Comparison of ENCODE assay signal across 1 cellular context in genomic region chr3:66477846-66478245, GRCh38.
TF ChIP-seq lines count a peak whose summit lies in the region.

No MANE protein-coding gene starts in this region.

TF ChIP-seq in H1, 55 proteins besides CTCF, POLR2A, EP300 and RAD21:
- TF ChIP-seq NRF1 (IDR thresholded peaks at IDR 0.05; ENCODE audit: low read depth, low read length), result no peak
- TF ChIP-seq TBP (IDR thresholded peaks at IDR 0.05; ENCODE audit: low read depth, low read length), result no peak
- TF ChIP-seq RNF2 (IDR thresholded peaks at IDR 0.05; ENCODE audit: borderline replicate concordance, low read depth, low read length, missing control alignments, poor library complexity, severe bottlenecking), result no peak
- no peak for TF ChIP-seq JUN (IDR thresholded peaks at IDR 0.05; ENCODE audit: low read depth, low read length)
- no peak for TF ChIP-seq CHD2 (IDR thresholded peaks at IDR 0.05; ENCODE audit: low read length)
- TF ChIP-seq SP4 (IDR thresholded peaks at IDR 0.05; ENCODE audit: low read length), result no peak
- TF ChIP-seq SRF (IDR thresholded peaks at IDR 0.05; ENCODE audit: low read depth, low read length), result no peak
- TF ChIP-seq TEAD4 (IDR thresholded peaks at IDR 0.05; ENCODE audit: low read depth, low read length), result no peak
- TF ChIP-seq YY1 (IDR thresholded peaks at IDR 0.05; ENCODE audit: low read depth, low read length), result no peak
- no peak for TF ChIP-seq HDAC6 (IDR thresholded peaks at IDR 0.05; ENCODE audit: low read depth, low read length)
- TF ChIP-seq MAFK (IDR thresholded peaks at IDR 0.05; ENCODE audit: low read depth, low read length), result no peak
- TF ChIP-seq KDM5A (IDR thresholded peaks at IDR 0.05; ENCODE audit: low read length), result no peak
- no peak for TF ChIP-seq PHF8 (conservative IDR thresholded peaks at IDR 0.05; ENCODE audit: low read depth, low read length)
- TF ChIP-seq TAF1 (IDR thresholded peaks at IDR 0.05; ENCODE audit: low read depth, low read length), result no peak
- no peak for TF ChIP-seq SP1 (IDR thresholded peaks at IDR 0.05; ENCODE audit: low read depth, low read length)
- TF ChIP-seq RXRA (IDR thresholded peaks at IDR 0.05; ENCODE audit: insufficient read depth, low read depth, low read length), result no peak
- TF ChIP-seq BRCA1 (IDR thresholded peaks at IDR 0.05; ENCODE audit: low read depth, low read length), result no peak
- TF ChIP-seq, protein P1, sequence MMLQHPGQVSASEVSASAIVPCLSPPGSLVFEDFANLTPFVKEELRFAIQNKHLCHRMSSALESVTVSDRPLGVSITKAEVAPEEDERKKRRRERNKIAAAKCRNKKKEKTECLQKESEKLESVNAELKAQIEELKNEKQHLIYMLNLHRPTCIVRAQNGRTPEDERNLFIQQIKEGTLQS (IDR thresholded peaks at IDR 0.05; ENCODE audit: insufficient read depth, low read depth, low read length), result no peak
TF ChIP-seq in H1: peak in this region for 0.
